ENCODE assay signal across 8 cellular contexts in the genomic region with DNA sequence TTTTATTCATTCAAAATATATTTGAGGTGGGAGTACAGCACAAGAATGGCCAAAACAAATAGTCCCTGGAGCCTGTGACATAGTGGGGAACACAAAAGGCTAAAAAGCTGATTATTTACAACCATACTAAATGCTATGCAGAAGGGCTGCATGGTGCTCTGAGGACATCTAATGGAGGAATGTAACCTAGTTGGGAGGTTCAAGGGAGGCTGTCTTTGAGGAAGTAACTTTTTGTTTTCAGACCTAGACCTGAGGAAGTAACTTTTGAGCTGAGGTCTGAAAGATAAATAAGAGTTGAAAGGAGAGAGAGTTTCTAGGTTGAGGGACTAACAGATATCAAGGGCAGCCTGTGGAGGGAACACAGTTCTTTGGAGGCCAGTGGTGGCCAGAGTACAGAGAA. TPM values are rescaled to one million over a fixed set of nuclear protein-coding genes. Genes with fewer than 3 reads are reported as not detected.
DNase-seq lines count a peak whose midpoint lies in the region; TF ChIP-seq lines count a peak whose summit lies in the region.

No MANE protein-coding gene starts in this region.

- H3K36me3 Mint-ChIP-seq in progenitor cell of endocrine pancreas (ENCODE audit: insufficient read depth): peaks cover 3% of the 10 kb centered on the region

- H3K4me1 ChIP-seq in effector memory CD4-positive, alpha-beta T cell (ENCODE audit: control insufficient read depth, insufficient read depth, low read length, poor library complexity, severe bottlenecking): no peaks in the 10 kb centered on the region

- H3K27ac Mint-ChIP-seq in progenitor cell of endocrine pancreas: no peak overlapping the region

- no peaks in the 10 kb centered on the region for H3K27me3 ChIP-seq in effector memory CD4-positive, alpha-beta T cell (replicated peaks; ENCODE audit: control insufficient read depth, insufficient read depth, low read length, poor library complexity, severe bottlenecking)

- peaks cover 9% of the 10 kb centered on the region for H3K4me1 Mint-ChIP-seq in progenitor cell of endocrine pancreas (ENCODE audit: low read depth)

- no peak overlapping the region for H3K27ac ChIP-seq in effector memory CD4-positive, alpha-beta T cell (ENCODE audit: insufficient read depth, low read length, poor library complexity, severe bottlenecking)

- H3K9me3 ChIP-seq in effector memory CD4-positive, alpha-beta T cell (ENCODE audit: control insufficient read depth, low read length): no peaks in the 10 kb centered on the region

- no peaks in the 10 kb centered on the region for H3K9me3 Mint-ChIP-seq in progenitor cell of endocrine pancreas (ENCODE audit: low read depth)

- TF ChIP-seq CTCF in GM12864 (IDR thresholded peaks at IDR 0.05; ENCODE audit: low read depth, low read length, missing control alignments) (peak; percentile 78), HFF-Myc (IDR thresholded peaks at IDR 0.05; ENCODE audit: low read depth, low read length, missing control alignments) (peak; percentile 58), fibroblast of villous mesenchyme (IDR thresholded peaks at IDR 0.05; ENCODE audit: insufficient read depth, low read depth, low read length) (peak; percentile 72), progenitor cell of endocrine pancreas (IDR thresholded peaks at IDR 0.05; ENCODE audit: unreplicated experiment) (peak; percentile 59)

- no peaks in the 10 kb centered on the region for H3K36me3 ChIP-seq in effector memory CD4-positive, alpha-beta T cell (ENCODE audit: control insufficient read depth, insufficient read depth, low read length)

- H3K4me3 Mint-ChIP-seq in progenitor cell of endocrine pancreas (ENCODE audit: low read depth): no peak overlapping the region

- DNase-seq in Ammon's horn (ENCODE audit: low spot score) (peak; percentile 78), GM12864 (ENCODE audit: low read depth) (peak; percentile 75), HFF-Myc (ENCODE audit: extremely low read depth, low read depth) (no peak), MV-4-11 (lab: John Stamatoyannopoulos, UW) (peak; percentile 90), fibroblast of villous mesenchyme (ENCODE audit: low read depth) (peak; percentile 75), progenitor cell of endocrine pancreas (ENCODE audit: low spot score, unreplicated experiment) (no peak)
- DNase-seq in activated CD4-positive, alpha-beta T cell treated with anti-CD3 and anti-CD28 coated beads for 48 hours: peak; percentile 35
- DNase-seq in effector memory CD4-positive, alpha-beta T cell: no peak

- H3K4me3 ChIP-seq in GM12864 (ENCODE audit: low read depth, low read length) (no peak overlapping the region), HFF-Myc (replicated peaks; ENCODE audit: low read depth, low read length) (no peak overlapping the region), fibroblast of villous mesenchyme (ENCODE audit: low read depth, low read length) (no peak overlapping the region)
- H3K4me3 ChIP-seq in effector memory CD4-positive, alpha-beta T cell (ENCODE audit: insufficient read depth, low read depth, low read length, poor library complexity, severe bottlenecking): no peak overlapping the region

- H3K27me3 Mint-ChIP-seq in progenitor cell of endocrine pancreas: peaks cover 4% of the 10 kb centered on the region

RNA-seq across cellular contexts. Expression of a gene that starts 34.8 kb away (rescaled TPM):
- total RNA-seq in fibroblast of villous mesenchyme (11.3 and 18.1 TPM in 2 replicates), progenitor cell of endocrine pancreas (17.8 and 21.5 TPM in 2 replicates)

Comparison
In these comparisons a context has a peak if more than half of its experiments do, and no peak if none do; other contexts are left out.
1. DNase-seq: peak in Ammon's horn (single experiment), GM12864 (single experiment), MV-4-11 (single experiment), activated CD4-positive, alpha-beta T cell treated with anti-CD3 and anti-CD28 coated beads for 48 hours (single experiment) and fibroblast of villous mesenchyme (single experiment); none in HFF-Myc (single experiment), progenitor cell of endocrine pancreas (single experiment) and effector memory CD4-positive, alpha-beta T cell (0 of 3).
2. Peak in every context shown above with its lines, with median percentiles within 50 percentile points of each other: CTCF ChIP-seq.